Comparison of ENCODE assay signal across 25 cellular contexts in genomic region chr9:123028973-123029372, GRCh38. TPM values are rescaled to one million over a fixed set of nuclear protein-coding genes. Genes with fewer than 3 reads are reported as not detected.
"Had no signal": no experiment of that assay in that cellular context is flagged by ENCODE, and none has a peak within 500 bp of the region (broad histone marks: within the 10 kb centered on the region; RNA-seq: fewer than 3 reads in every experiment).

No MANE protein-coding gene starts in this region.

- H3K4me3 ChIP-seq: colonic mucosa, esophagus squamous epithelium, gastrocnemius medialis, heart right ventricle, left lung, lower lobe of right lung, mucosa of descending colon had no signal

- H3K4me3 Mint-ChIP-seq: dendritic cell treated with granulocyte-macrophage colony-stimulating factor and Interleukin-4, amounts not matched to agents 40 ng/mL and 50 ng/mL, for 4 days; effector memory CD8-positive, alpha-beta T cell; endodermal cell; mesothelial cell of epicardium; naive B cell had no signal

- H3K9me3 Mint-ChIP-seq: dendritic cell treated with granulocyte-macrophage colony-stimulating factor and Interleukin-4, amounts not matched to agents 40 ng/mL and 50 ng/mL, for 4 days; effector memory CD8-positive, alpha-beta T cell; endodermal cell; mesothelial cell of epicardium; naive B cell had no signal

- H3K27me3 Mint-ChIP-seq: dendritic cell treated with granulocyte-macrophage colony-stimulating factor and Interleukin-4, amounts not matched to agents 40 ng/mL and 50 ng/mL, for 4 days; effector memory CD8-positive, alpha-beta T cell; naive B cell had no signal

- H3K27ac ChIP-seq: colonic mucosa, epithelial cell of prostate, esophagus squamous epithelium, gastrocnemius medialis, heart right ventricle, left lung, lower lobe of right lung had no signal

- H3K27me3 ChIP-seq: colonic mucosa, esophagus squamous epithelium, gastrocnemius medialis, heart right ventricle, left lung had no signal

- H3K27ac Mint-ChIP-seq: dendritic cell treated with granulocyte-macrophage colony-stimulating factor and Interleukin-4, amounts not matched to agents 40 ng/mL and 50 ng/mL, for 4 days; effector memory CD8-positive, alpha-beta T cell; endodermal cell; mesothelial cell of epicardium had no signal

- DNase-seq: colonic mucosa; cortex of kidney; effector CD8-positive, alpha-beta T cell; effector memory CD8-positive, alpha-beta T cell; endodermal cell; erythroblast; esophagus squamous epithelium; foreskin fibroblast; foreskin melanocyte; gastrocnemius medialis; glutamatergic neuron; heart right ventricle; hippocampal formation; left cardiac atrium; left lung; left ventricle myocardium superior; lower lobe of right lung; mesenchymal stem cell; mucosa of descending colon; naive B cell had no signal

- H3K9me3 ChIP-seq: colonic mucosa, esophagus squamous epithelium, gastrocnemius medialis, heart right ventricle, left lung, lower lobe of right lung, mucosa of descending colon had no signal

- ATAC-seq: effector memory CD8-positive, alpha-beta T cell; esophagus mucosa; gastrocnemius medialis; heart right ventricle; left cardiac atrium; left lung; left ventricle myocardium superior; lower lobe of right lung had no signal

- H3K36me3 ChIP-seq: colonic mucosa had no signal

RNA-seq across cellular contexts. Expression of gene GPR21, which starts 4.5 kb away (rescaled TPM):
- total RNA-seq: myocyte had no signal
